In the genomic region with DNA sequence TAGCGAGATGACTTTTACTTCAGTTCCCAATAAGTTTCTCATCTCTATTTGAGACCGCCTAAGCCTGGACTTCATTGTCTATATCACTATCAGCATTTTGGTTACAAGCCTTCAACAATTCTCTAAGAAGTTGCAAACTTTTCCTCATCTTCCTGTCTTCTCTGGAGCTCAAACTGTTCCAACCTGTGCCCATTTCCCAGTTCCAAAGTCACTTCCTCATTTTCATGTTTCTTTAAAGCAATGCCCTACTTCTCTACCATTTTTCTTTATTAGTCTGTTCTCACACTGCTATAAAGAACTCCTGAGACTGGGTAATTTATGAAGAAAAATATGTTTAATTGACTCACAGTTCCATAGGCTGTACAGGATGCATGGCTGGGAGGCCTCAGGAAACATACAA, we compare ENCODE assay signal across 6 cellular contexts.
"Had no signal": no experiment of that assay in that cellular context is flagged by ENCODE, and none has a peak within 500 bp of the region (broad histone marks: within the 10 kb centered on the region; RNA-seq: fewer than 3 reads in every experiment).

No MANE protein-coding gene starts in this region.

- DNase-seq: H9, HCEC 1CT, KBM-7 had no signal

- H3K4me2 ChIP-seq: GM23338 had no signal

- H3K4me3 ChIP-seq: GM23338 had no signal

- H3K9me3 Mint-ChIP-seq: IgD-negative memory B cell had no signal

- H3K4me3 Mint-ChIP-seq: GM23338, H9, IgD-negative memory B cell had no signal

- H3K4me1 Mint-ChIP-seq: GM23338, H9 had no signal

- H3K9ac ChIP-seq: KMS-11 had no signal

- H2AFZ ChIP-seq: GM23338 had no signal

- H3K27ac Mint-ChIP-seq: GM23338, H9, IgD-negative memory B cell had no signal

- H3K27me3 Mint-ChIP-seq: IgD-negative memory B cell had no signal
